In the genomic region with DNA sequence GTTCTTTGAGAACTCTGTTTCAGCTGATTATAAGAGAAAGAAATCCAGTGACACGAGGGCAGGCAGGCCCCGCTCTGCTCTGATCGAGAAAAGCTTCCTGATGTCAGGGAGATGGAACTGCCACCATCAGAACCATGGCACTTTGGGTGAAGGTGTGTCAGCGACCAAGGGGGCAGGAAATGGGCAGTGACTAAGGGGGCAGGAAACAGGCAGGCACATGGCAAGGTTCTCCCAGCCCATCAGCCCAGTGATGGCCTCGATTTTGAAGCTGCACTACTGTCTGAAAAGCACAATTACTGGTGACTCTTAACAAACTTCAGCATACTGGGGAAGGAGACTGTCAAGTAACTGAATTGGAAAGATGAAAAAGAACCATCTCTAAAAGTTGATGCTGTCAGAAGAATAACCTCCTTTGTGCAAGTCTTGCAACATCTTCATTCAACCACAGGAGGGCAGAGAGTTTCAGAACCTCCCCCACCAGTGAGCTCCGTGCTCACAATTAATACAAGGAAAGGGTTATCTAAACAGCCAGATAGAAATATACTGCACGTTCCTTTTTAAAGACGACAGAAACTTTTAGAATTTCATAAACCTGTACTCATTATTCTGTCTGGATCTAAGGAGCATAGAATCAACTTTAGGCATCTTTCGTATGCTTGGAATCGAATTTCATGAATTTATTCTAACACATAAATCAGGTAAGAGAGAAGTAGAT, we compare ENCODE assay signal across 8 cellular contexts. TPM values are rescaled to one million over a fixed set of nuclear protein-coding genes. Genes with fewer than 3 reads are reported as not detected.
DNase-seq lines count a peak whose midpoint lies in the region; ATAC-seq, FAIRE-seq and TF ChIP-seq lines count a peak whose summit lies in the region.

No MANE protein-coding gene starts in this region.

- H3K9ac ChIP-seq in endothelial cell of umbilical vein (replicated peaks; ENCODE audit: extremely low read depth, insufficient read depth, low read length): no peak overlapping the region

- no peak overlapping the region for H3K4me2 ChIP-seq in endothelial cell of umbilical vein (ENCODE audit: insufficient read depth, low read length)

- H3K9me1 ChIP-seq in endothelial cell of umbilical vein (replicated peaks; ENCODE audit: control insufficient read depth, extremely low read depth, insufficient read depth, low read length): no peaks in the 10 kb centered on the region

- POLR2A ChIA-PET in CD8-positive, alpha-beta memory T cell (lab: Charles Lee): interaction anchor here (0.6 to 0.7 kb wide), 2 partner anchors 37 to 50 kb away, joined by 3 read pairs; no protein-coding TSS in a partner anchor
- POLR2A ChIA-PET in endothelial cell of umbilical vein (lab: Charles Lee): interaction anchor here (0.7 to 1.0 kb wide), 2 partner anchors 138 to 742 kb away, joined by 3 read pairs; no protein-coding TSS in a partner anchor

- H3K9me3 ChIP-seq in CD8-positive, alpha-beta memory T cell (ENCODE audit: low read length): no peaks in the 10 kb centered on the region
- no peaks in the 10 kb centered on the region for H3K9me3 ChIP-seq in Peyer's patch
- no peaks in the 10 kb centered on the region for H3K9me3 ChIP-seq in endothelial cell of umbilical vein (replicated peaks; ENCODE audit: control insufficient read depth, insufficient read depth, low read length)

- intact Hi-C loops in endothelial cell of umbilical vein (cut with micrococcal nuclease) (loop anchor here (1.0 to 2.0 kb wide), 2 partner anchors 38 to 742 kb away; partner anchors contain the start of gene TMX4), natural killer cell (cut with micrococcal nuclease) (loop anchor here (2.0 kb wide), 1 partner anchor 738 kb away; no protein-coding TSS in a partner anchor)

- CTCF ChIA-PET in CD8-positive, alpha-beta memory T cell (lab: Charles Lee): interaction anchor here (1.4 to 1.5 kb wide), 2 partner anchors 55 to 63 kb away, joined by 3 to 5 read pairs; no protein-coding TSS in a partner anchor
- CTCF ChIA-PET in endothelial cell of umbilical vein (lab: Charles Lee): interaction anchor here (0.6 to 5.7 kb wide), 33 partner anchors 9 to 745 kb away, joined by 3 to 179 read pairs (median 5); partner anchors contain the start of genes PLCB1 and TMX4

- TF ChIP-seq POLR2A in Peyer's patch (IDR thresholded peaks at IDR 0.05): no peak
- no peak for TF ChIP-seq POLR2A in endothelial cell of umbilical vein (IDR thresholded peaks at IDR 0.05; ENCODE audit: low read depth, low read length)

- dilution Hi-C loops in endothelial cell of umbilical vein (cut with MboI; ENCODE audit: extremely low pct_ligation_motif_present, low sequenced_read_pairs): no loop called here

- H3K36me3 ChIP-seq in CD8-positive, alpha-beta memory T cell (ENCODE audit: insufficient read depth, low read length): peaks cover 10% of the 10 kb centered on the region
- H3K36me3 ChIP-seq in Peyer's patch (peaks cover 0 to 32% (median 0%) of the 10 kb centered on the region in 3 donors), endothelial cell of umbilical vein (ENCODE audit: control insufficient read depth in 2 of 2, extremely low read depth in 1 of 2, insufficient read depth in 2 of 2, low read length in 2 of 2) (peaks cover 3 to 6% of the 10 kb centered on the region in 2 experiments)

- peak overlapping the region; percentile 47 for H2AFZ ChIP-seq in endothelial cell of umbilical vein (ENCODE audit: low read depth, low read length)

- ATAC-seq in GM18858 (IDR thresholded peaks at IDR 0.05; ENCODE audit: unreplicated experiment) (peak; percentile 80), HG03139 (IDR thresholded peaks at IDR 0.05; ENCODE audit: unreplicated experiment) (peak; percentile 70), natural killer cell (peak; percentile 56 to 69 (median 62)), GM19397 (IDR thresholded peaks at IDR 0.05; ENCODE audit: unreplicated experiment) (no peak)

- no peaks in the 10 kb centered on the region for H3K27me3 Mint-ChIP-seq in CD8-positive, alpha-beta memory T cell
- H3K27me3 Mint-ChIP-seq in natural killer cell (ENCODE audit: low read depth in 2 of 2): no peaks in the 10 kb centered on the region

- FAIRE-seq in endothelial cell of umbilical vein (lab: Jason Lieb, UNC): peak; percentile 83

- no peaks in the 10 kb centered on the region for H3K4me1 ChIP-seq in CD8-positive, alpha-beta memory T cell (ENCODE audit: insufficient read depth, low read length)
- H3K4me1 ChIP-seq in Peyer's patch (no peaks in the 10 kb centered on the region), endothelial cell of umbilical vein (ENCODE audit: control insufficient read depth, extremely low read depth, insufficient read depth, low read length) (no peaks in the 10 kb centered on the region)

- H3K36me3 Mint-ChIP-seq in CD8-positive, alpha-beta memory T cell: peaks cover 12 to 69% (median 21%) of the 10 kb centered on the region in 3 donors
- peaks cover 8% of the 10 kb centered on the region for H3K36me3 Mint-ChIP-seq in natural killer cell

- no peaks in the 10 kb centered on the region for H3K27me3 ChIP-seq in CD8-positive, alpha-beta memory T cell (ENCODE audit: insufficient read depth, low read length, poor library complexity, severe bottlenecking)
- no peaks in the 10 kb centered on the region for H3K27me3 ChIP-seq in Peyer's patch
- H3K27me3 ChIP-seq in endothelial cell of umbilical vein (ENCODE audit: control insufficient read depth in 2 of 2, insufficient read depth in 2 of 2, low read length in 2 of 2): no peaks in the 10 kb centered on the region

- BruUV-seq in endothelial cell of umbilical vein (replicated peaks; lab: Mats Ljungman, UMichigan): no TSS peak

- no peaks in the 10 kb centered on the region for H4K20me1 ChIP-seq in endothelial cell of umbilical vein (replicated peaks; ENCODE audit: control insufficient read depth, extremely low read depth, insufficient read depth, low read length)

- peak overlapping the region in 6 of 8 donors; percentile 2 to 88 (median 72) for H3K27ac Mint-ChIP-seq in CD8-positive, alpha-beta memory T cell
- peak overlapping the region; percentile 0 to 62 for H3K27ac Mint-ChIP-seq in natural killer cell

- H3K79me2 ChIP-seq in endothelial cell of umbilical vein (ENCODE audit: control insufficient read depth, insufficient read depth, low read length): no peaks in the 10 kb centered on the region

- H3K4me1 Mint-ChIP-seq in CD8-positive, alpha-beta memory T cell: peaks cover 20 to 23% (median 20%) of the 10 kb centered on the region in 3 donors
- H3K4me1 Mint-ChIP-seq in natural killer cell: peaks cover 10 to 13% of the 10 kb centered on the region in 2 donors

- H3K4me3 ChIP-seq in CD8-positive, alpha-beta memory T cell (ENCODE audit: low read length): no peak overlapping the region
- H3K4me3 ChIP-seq in Peyer's patch (no peak overlapping the region), endothelial cell of umbilical vein (replicated peaks in 1 of 3; ENCODE audit: insufficient read depth in 1 of 3, low read depth in 1 of 3, low read length in 3 of 3) (no peak overlapping the region)

- peak in 5 of 6 experiments; percentile 12 to 48 (median 38) for TF ChIP-seq CTCF in Peyer's patch (IDR thresholded peaks at IDR 0.05)
- TF ChIP-seq CTCF in endothelial cell of umbilical vein (IDR thresholded peaks at IDR 0.05; ENCODE audit: extremely low read depth in 1 of 2, insufficient read depth in 1 of 2, low read depth in 1 of 2, low read length in 2 of 2): peak; percentile 52 to 53
- TF ChIP-seq CTCF in natural killer cell (IDR thresholded peaks at IDR 0.05): no peak

- no peak overlapping the region for H3K27ac ChIP-seq in CD8-positive, alpha-beta memory T cell (ENCODE audit: low read depth, low read length)
- H3K27ac ChIP-seq in Peyer's patch (no peak overlapping the region), endothelial cell of umbilical vein (ENCODE audit: insufficient read depth, low read depth, low read length) (no peak overlapping the region)

- DNase-seq in CD8-positive, alpha-beta memory T cell: no peak
- DNase-seq in Peyer's patch (no peak), endothelial cell of umbilical vein (ENCODE audit: low read depth, low spot score) (peak; percentile 58), natural killer cell (no peak)
- DNase-seq in activated effector memory CD4-positive, alpha-beta T cell treated with Interleukin-2 at 50 U/mL for 16 hours: no peak

- no peak overlapping the region for H3K4me3 Mint-ChIP-seq in CD8-positive, alpha-beta memory T cell
- no peak overlapping the region for H3K4me3 Mint-ChIP-seq in natural killer cell

- no peaks in the 10 kb centered on the region for H3K9me3 Mint-ChIP-seq in CD8-positive, alpha-beta memory T cell
- no peaks in the 10 kb centered on the region for H3K9me3 Mint-ChIP-seq in natural killer cell

TF ChIP-seq in endothelial cell of umbilical vein, 7 proteins besides CTCF, POLR2A, EP300 and RAD21 (continues in another document):
- TF ChIP-seq MYC (IDR thresholded peaks at IDR 0.05; ENCODE audit: low read depth, low read length): no peak
- TF ChIP-seq, protein P1, sequence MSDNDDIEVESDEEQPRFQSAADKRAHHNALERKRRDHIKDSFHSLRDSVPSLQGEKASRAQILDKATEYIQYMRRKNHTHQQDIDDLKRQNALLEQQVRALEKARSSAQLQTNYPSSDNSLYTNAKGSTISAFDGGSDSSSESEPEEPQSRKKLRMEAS (IDR thresholded peaks at IDR 0.05; ENCODE audit: insufficient read depth, insufficient read length): no peak

RNA-seq across cellular contexts. Expression of gene TMX4, which starts 39.1 kb away (rescaled TPM):
- 10 to 100 TPM; 36.7 to 39.2 TPM for total RNA-seq in CD8-positive, alpha-beta memory T cell
- 69.1 TPM for polyA plus RNA-seq in CD8-positive, alpha-beta memory T cell
- total RNA-seq in Peyer's patch (10 to 100 TPM; 12.9 to 26.6 (median 17.0) TPM), endothelial cell of umbilical vein (26.9 and 30.3 TPM in 2 replicates), natural killer cell (10 to 100 TPM; 94.4 to 97.9 (median 94.5) TPM)
- 5.4 and 6.5 TPM in 2 replicates for polyA plus RNA-seq in endothelial cell of umbilical vein
- 8.2 TPM in 2 replicates for polyA plus RNA-seq in endothelial cell of umbilical vein (2011; cell fraction: cytosol; rRNA removed)
- polyA plus RNA-seq in endothelial cell of umbilical vein (2011; cell fraction: nucleus; rRNA removed): 3.2 and 4.6 TPM in 2 replicates
- polyA plus RNA-seq in endothelial cell of umbilical vein (2012): 12.9 and 14.6 TPM in 2 replicates
- 15.8 and 18.1 TPM in 2 replicates for polyA minus RNA-seq in endothelial cell of umbilical vein
- 3.6 TPM for polyA minus RNA-seq in endothelial cell of umbilical vein (2011; cell fraction: cytosol; rRNA and poly(A)+ RNA removed)
- polyA minus RNA-seq in endothelial cell of umbilical vein (2011; cell fraction: nucleus; rRNA and poly(A)+ RNA removed): 5.3 and 7.7 TPM in 2 replicates

RNA-seq across cellular contexts. Expression of gene HAO1, which starts 40.2 kb away (rescaled TPM):
- total RNA-seq in CD8-positive, alpha-beta memory T cell: not detected
- not detected for polyA plus RNA-seq in CD8-positive, alpha-beta memory T cell
- total RNA-seq in Peyer's patch: 1 to 10 TPM in 1 of 4 donors, under 1 TPM in 1, not detected in 2; 0.53 to 1.1 TPM
- total RNA-seq in endothelial cell of umbilical vein: not detected in 2 replicates
- not detected in 2 replicates for polyA plus RNA-seq in endothelial cell of umbilical vein
- not detected in 2 replicates for polyA plus RNA-seq in endothelial cell of umbilical vein (2011; cell fraction: cytosol; rRNA removed)
- polyA plus RNA-seq in endothelial cell of umbilical vein (2011; cell fraction: nucleus; rRNA removed): not detected in 2 replicates
- not detected in 2 replicates for polyA plus RNA-seq in endothelial cell of umbilical vein (2012)
- polyA minus RNA-seq in endothelial cell of umbilical vein: not detected in 2 replicates
- not detected for polyA minus RNA-seq in endothelial cell of umbilical vein (2011; cell fraction: cytosol; rRNA and poly(A)+ RNA removed)
- not detected in 2 replicates for polyA minus RNA-seq in endothelial cell of umbilical vein (2011; cell fraction: nucleus; rRNA and poly(A)+ RNA removed)
- total RNA-seq in natural killer cell: not detected
